1 cellular context compared by ENCODE assay signal in genomic region chr10:88553116-88553752, GRCh38.
TF ChIP-seq lines count a peak whose summit lies in the region.

No MANE protein-coding gene starts in this region.

TF ChIP-seq in K562, 482 proteins besides CTCF, POLR2A, EP300 and RAD21 (continued from another document):
- peak; percentile 34; the same call in 1 of the 2 replicates for TF ChIP-seq DEAF1 (CRISPR knock-in tag; IDR thresholded peaks at IDR 0.05)
